In genomic region chr18:79394438-79395307, GRCh38 we compare ENCODE assay signal across 1 cellular context.
TF ChIP-seq lines count a peak whose summit lies in the region.

No MANE protein-coding gene starts in this region.

TF ChIP-seq in H1, 55 proteins besides CTCF, POLR2A, EP300 and RAD21:
- TF ChIP-seq JUND (IDR thresholded peaks at IDR 0.05; ENCODE audit: low read length) (no peak), SP2 (IDR thresholded peaks at IDR 0.05; ENCODE audit: low read length) (no peak), HDAC6 (IDR thresholded peaks at IDR 0.05; ENCODE audit: low read depth, low read length) (no peak), KDM4A (IDR thresholded peaks at IDR 0.05; ENCODE audit: low read depth, low read length, severe bottlenecking) (no peak), YY1 (IDR thresholded peaks at IDR 0.05; ENCODE audit: low read depth, low read length) (no peak), SUZ12 (IDR thresholded peaks at IDR 0.05; ENCODE audit: low read length) (peak; percentile 70), CHD2 (IDR thresholded peaks at IDR 0.05; ENCODE audit: low read length) (no peak), SP4 (IDR thresholded peaks at IDR 0.05; ENCODE audit: low read length) (no peak), MAFK (IDR thresholded peaks at IDR 0.05; ENCODE audit: low read depth, low read length) (peak; percentile 11; the same call in 1 of the 2 replicates), TEAD4 (IDR thresholded peaks at IDR 0.05; ENCODE audit: low read depth, low read length) (no peak), CEBPB (IDR thresholded peaks at IDR 0.05; ENCODE audit: low read depth, low read length) (no peak), E2F6 (IDR thresholded peaks at IDR 0.05) (peak; percentile 70; the same call in 1 of the 2 replicates), FOSL1 (IDR thresholded peaks at IDR 0.05; ENCODE audit: insufficient read depth, low read depth, low read length) (no peak), TAF1 (IDR thresholded peaks at IDR 0.05; ENCODE audit: low read depth, low read length) (0 out of 2 replicates have a peak, but pooled peaks have one; percentile 38), MAX (IDR thresholded peaks at IDR 0.05) (no peak; the same call in 1 of the 2 replicates), EZH2 (IDR thresholded peaks at IDR 0.05; ENCODE audit: low read depth, low read length, severe bottlenecking) (peak; percentile 74), KDM1A (IDR thresholded peaks at IDR 0.05; ENCODE audit: borderline replicate concordance, low read length) (no peak), RNF2 (IDR thresholded peaks at IDR 0.05; ENCODE audit: borderline replicate concordance, low read depth, low read length, missing control alignments, poor library complexity, severe bottlenecking) (no peak), CHD1 (IDR thresholded peaks at IDR 0.05; ENCODE audit: low read depth, low read length) (no peak)
